In the genomic region with DNA sequence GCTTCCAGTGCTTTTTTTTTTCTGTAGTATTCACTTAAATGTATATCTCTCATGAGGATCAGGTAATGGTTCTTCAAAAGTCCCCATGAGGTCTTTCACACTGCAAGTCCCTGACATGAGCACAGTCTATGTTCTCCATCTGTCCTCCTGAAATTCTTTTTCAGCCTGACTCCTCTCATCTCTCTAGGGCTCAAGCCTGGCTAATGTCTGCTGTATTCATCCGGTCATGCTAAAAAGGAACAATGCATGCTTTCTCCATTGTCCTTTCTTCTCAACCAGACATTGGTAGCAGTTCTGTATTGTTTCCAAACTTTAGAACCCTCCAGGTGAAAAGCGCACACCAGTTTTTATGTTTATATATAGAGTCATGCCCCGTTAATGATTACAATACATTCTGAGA, we compare ENCODE assay signal across 22 cellular contexts.
"Had no signal": no experiment of that assay in that cellular context is flagged by ENCODE, and none has a peak within 500 bp of the region (broad histone marks: within the 10 kb centered on the region; RNA-seq: fewer than 3 reads in every experiment).

No MANE protein-coding gene starts in this region.

- H3K27ac ChIP-seq: heart right ventricle, neutrophil, right atrium auricular region, sigmoid colon, skin epidermis, thoracic aorta, upper lobe of left lung, uterus had no signal

- H3K9me3 ChIP-seq: heart right ventricle, neutrophil, right atrium auricular region, sigmoid colon, thoracic aorta, upper lobe of left lung, uterus had no signal

- DNase-seq: cortex of kidney; dorsolateral prefrontal cortex; effector CD8-positive, alpha-beta T cell; foreskin melanocyte; heart right ventricle; left cardiac atrium; left ventricle myocardium superior; naive thymus-derived CD4-positive, alpha-beta T cell; nephron progenitor cell; posterior cingulate gyrus; sigmoid colon; stimulated activated CD4-positive, alpha-beta T cell treated with anti-CD3 and anti-CD28 coated beads, Interleukin-2, amount 100 ng/mL, for 24 hours; stimulated activated CD4-positive, alpha-beta T cell treated with anti-CD3 and anti-CD28 coated beads, Interleukin-4, amount 100 ng/mL, for 4 hours; stimulated activated naive B cell treated with anti-CD40 and anti-IgM and Interleukin-4, amounts not matched to agents 10 μg/mL and 1 μg/mL and 100 μg/mL, for 72 hours; stimulated activated naive CD8-positive, alpha-beta T cell treated with anti-CD3 and anti-CD28 coated beads, Interleukin-15, amount 100 ng/mL, for 72 hours; upper lobe of left lung; uterus had no signal

- H3K36me3 Mint-ChIP-seq: naive thymus-derived CD4-positive, alpha-beta T cell; stimulated activated naive B cell treated with anti-CD40 and anti-IgM and Interleukin-4, amounts not matched to agents 10 μg/mL and 1 μg/mL and 100 μg/mL, for 72 hours had no signal

- ATAC-seq: heart right ventricle; left cardiac atrium; left ventricle myocardium superior; naive thymus-derived CD4-positive, alpha-beta T cell; stimulated activated naive B cell treated with anti-CD40 and anti-IgM and Interleukin-4, amounts not matched to agents 10 μg/mL and 1 μg/mL and 100 μg/mL, for 72 hours; stimulated activated naive CD8-positive, alpha-beta T cell treated with anti-CD3 and anti-CD28 coated beads, Interleukin-15, amount 100 ng/mL, for 72 hours had no signal

- H3K36me3 ChIP-seq: heart right ventricle, neutrophil, right atrium auricular region, sigmoid colon, thoracic aorta, upper lobe of left lung, uterus had no signal

- H3K4me1 Mint-ChIP-seq: naive thymus-derived CD4-positive, alpha-beta T cell; nephron progenitor cell; stimulated activated naive B cell treated with anti-CD40 and anti-IgM and Interleukin-4, amounts not matched to agents 10 μg/mL and 1 μg/mL and 100 μg/mL, for 72 hours; stimulated activated naive CD8-positive, alpha-beta T cell treated with anti-CD3 and anti-CD28 coated beads, Interleukin-15, amount 100 ng/mL, for 72 hours had no signal

- H3K27me3 Mint-ChIP-seq: naive thymus-derived CD4-positive, alpha-beta T cell; stimulated activated naive B cell treated with anti-CD40 and anti-IgM and Interleukin-4, amounts not matched to agents 10 μg/mL and 1 μg/mL and 100 μg/mL, for 72 hours; stimulated activated naive CD8-positive, alpha-beta T cell treated with anti-CD3 and anti-CD28 coated beads, Interleukin-15, amount 100 ng/mL, for 72 hours had no signal

- H3K4me1 ChIP-seq: heart right ventricle, right atrium auricular region, sigmoid colon, upper lobe of left lung, uterus had no signal

- H3K27me3 ChIP-seq: dorsolateral prefrontal cortex, heart right ventricle, neutrophil, right atrium auricular region, sigmoid colon, upper lobe of left lung, uterus had no signal

- H3K4me3 ChIP-seq: heart right ventricle, lung, right atrium auricular region, sigmoid colon, skin epidermis, thoracic aorta, upper lobe of left lung, uterus had no signal

- H3K9me3 Mint-ChIP-seq: nephron progenitor cell had no signal

- H3K4me3 Mint-ChIP-seq: naive thymus-derived CD4-positive, alpha-beta T cell; nephron progenitor cell; stimulated activated naive B cell treated with anti-CD40 and anti-IgM and Interleukin-4, amounts not matched to agents 10 μg/mL and 1 μg/mL and 100 μg/mL, for 72 hours; stimulated activated naive CD8-positive, alpha-beta T cell treated with anti-CD3 and anti-CD28 coated beads, Interleukin-15, amount 100 ng/mL, for 72 hours had no signal
